Comparison of ENCODE assay signal across 13 cellular contexts in the genomic region with DNA sequence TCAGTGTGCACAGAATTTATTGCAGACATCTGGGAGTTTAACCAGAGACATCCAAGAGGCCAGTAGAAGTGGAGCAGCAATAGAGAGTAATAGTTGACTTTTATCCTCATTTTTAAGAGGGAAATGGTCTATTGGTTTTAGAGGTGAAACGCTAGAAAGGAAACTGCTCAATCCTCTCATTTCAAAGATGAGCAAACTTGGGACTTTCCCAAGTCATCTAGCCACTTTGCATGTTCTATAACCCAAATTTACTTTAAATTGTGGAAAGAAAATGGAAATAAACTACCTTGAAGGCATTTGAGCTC.
A peak's percentile ranks its signal among the peaks of the same experiment; 100 is the strongest.
DNase-seq lines count a peak whose midpoint lies in the region; ATAC-seq and TF ChIP-seq lines count a peak whose summit lies in the region.
"Had no signal": no experiment of that assay in that cellular context is flagged by ENCODE, and none has a peak within 500 bp of the region (broad histone marks: within the 10 kb centered on the region; RNA-seq: fewer than 3 reads in every experiment).

No MANE protein-coding gene starts in this region.

- H3K4me1 ChIP-seq in SK-N-SH (ENCODE audit: control insufficient read depth in 1 of 2, insufficient read depth in 2 of 2, low read depth in 1 of 2, low read length in 1 of 2): peaks cover 0 to 13% of the 10 kb centered on the region in 2 experiments; a peak in 2 of 4 replicates
- H3K4me1 ChIP-seq: psoas muscle had no signal

- no peak overlapping the region for H3K27ac ChIP-seq in SK-N-SH (ENCODE audit: low read depth in 2 of 2, low read length in 1 of 2)
- H3K27ac ChIP-seq: BLaER1 treated with 17β-estradiol and CSF1 and Interleukin-3, amounts not matched to agents 10 nM and 100 nM; psoas muscle had no signal

- H3K36me3 ChIP-seq in SK-N-SH (replicated peaks in 1 of 2; ENCODE audit: control insufficient read depth in 1 of 2, insufficient read depth in 2 of 2, low read length in 1 of 2): no peaks in the 10 kb centered on the region

- peak; percentile 47 for ATAC-seq in GM18870 (IDR thresholded peaks at IDR 0.05; ENCODE audit: unreplicated experiment)
- ATAC-seq in HG02610 (IDR thresholded peaks at IDR 0.05; ENCODE audit: unreplicated experiment): peak; percentile 52
- ATAC-seq in HG03558 (IDR thresholded peaks at IDR 0.05; ENCODE audit: extremely low read depth, unreplicated experiment): peak; percentile 18
- ATAC-seq: HCT116, left lobe of liver, psoas muscle had no signal

- H3K4me3 ChIP-seq in AG10803 (ENCODE audit: low read length) (no peak overlapping the region), SK-N-SH (ENCODE audit: low read depth in 2 of 2, low read length in 1 of 2) (no peak overlapping the region)
- H3K4me3 ChIP-seq: BLaER1 treated with 17β-estradiol and CSF1 and Interleukin-3, amounts not matched to agents 10 nM and 100 nM; psoas muscle had no signal

- WGBS in SK-N-SH (ENCODE audit: low lambda C conversion rate): 80% methylated on average over 1 of the region's 1 CpG

- DNase-seq in AG10803 (ENCODE audit: low read depth) (peak; percentile 42), iPS-NIHi7 (ENCODE audit: extremely low spot score) (no peak), SK-N-SH (no peak), NCI-H2107 (lab: John Stamatoyannopoulos, UW) (no peak), NCI-H345 treated with DMSO at 0.1 percent for 48 hours (lab: John Stamatoyannopoulos, UW; ENCODE audit: unreplicated experiment) (no peak)
- DNase-seq: psoas muscle, T-cell had no signal

- no peak overlapping the region for H3K9ac ChIP-seq in SK-N-SH
- H3K9ac ChIP-seq: BLaER1 treated with 17β-estradiol and CSF1 and Interleukin-3, amounts not matched to agents 10 nM and 100 nM had no signal

- no peak for TF ChIP-seq CTCF in AG10803 (conservative IDR thresholded peaks at IDR 0.05; ENCODE audit: low read length)
- TF ChIP-seq CTCF in SK-N-SH (IDR thresholded peaks at IDR 0.05): no peak

- no peaks in the 10 kb centered on the region for H4K20me1 ChIP-seq in SK-N-SH (ENCODE audit: insufficient read depth)
- H4K20me1 ChIP-seq: BLaER1 treated with 17β-estradiol and CSF1 and Interleukin-3, amounts not matched to agents 10 nM and 100 nM had no signal

- no peak overlapping the region for H3K4me2 ChIP-seq in SK-N-SH

- CTCF ChIA-PET in SK-N-SH (lab: Yijun Ruan, JAX): no interaction called here

- H3K79me2 ChIP-seq in SK-N-SH (ENCODE audit: insufficient read depth): no peaks in the 10 kb centered on the region

- POLR2A ChIA-PET in SK-N-SH (lab: Yijun Ruan, JAX): no interaction called here

- H2AFZ ChIP-seq in SK-N-SH (ENCODE audit: low read depth): no peak overlapping the region

- no peak for TF ChIP-seq RAD21 in SK-N-SH (IDR thresholded peaks at IDR 0.05; ENCODE audit: low read length)

- no peaks in the 10 kb centered on the region for H3F3A ChIP-seq in SK-N-SH (replicated peaks; ENCODE audit: insufficient read depth)

- no peak for TF ChIP-seq EP300 in SK-N-SH (IDR thresholded peaks at IDR 0.05; ENCODE audit: borderline replicate concordance in 1 of 2, low read depth in 1 of 2, low read length in 1 of 2)

- H3K9me3 ChIP-seq in SK-N-SH: no peaks in the 10 kb centered on the region
- H3K9me3 ChIP-seq: BLaER1 treated with 17β-estradiol and CSF1 and Interleukin-3, amounts not matched to agents 10 nM and 100 nM; psoas muscle had no signal

- no peaks in the 10 kb centered on the region for H3K9me2 ChIP-seq in SK-N-SH

- no peaks in the 10 kb centered on the region for H3K27me3 ChIP-seq in SK-N-SH (ENCODE audit: insufficient read depth)
- H3K27me3 ChIP-seq: BLaER1 treated with 17β-estradiol and CSF1 and Interleukin-3, amounts not matched to agents 10 nM and 100 nM had no signal

TF ChIP-seq in SK-N-SH, 30 proteins besides CTCF, POLR2A, EP300 and RAD21:
- TF ChIP-seq, protein P1, sequence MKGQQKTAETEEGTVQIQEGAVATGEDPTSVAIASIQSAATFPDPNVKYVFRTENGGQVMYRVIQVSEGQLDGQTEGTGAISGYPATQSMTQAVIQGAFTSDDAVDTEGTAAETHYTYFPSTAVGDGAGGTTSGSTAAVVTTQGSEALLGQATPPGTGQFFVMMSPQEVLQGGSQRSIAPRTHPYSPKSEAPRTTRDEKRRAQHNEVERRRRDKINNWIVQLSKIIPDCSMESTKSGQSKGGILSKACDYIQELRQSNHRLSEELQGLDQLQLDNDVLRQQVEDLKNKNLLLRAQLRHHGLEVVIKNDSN (IDR thresholded peaks at IDR 0.05; ENCODE audit: borderline replicate concordance, low read depth): no peak
- TF ChIP-seq NRF1 (IDR thresholded peaks at IDR 0.05; ENCODE audit: low read depth, low read length) (no peak), EZH2phosphoT487 (IDR thresholded peaks at IDR 0.05; ENCODE audit: borderline replicate concordance, low read depth) (no peak), POLR2AphosphoS5 (IDR thresholded peaks at IDR 0.05; ENCODE audit: low read depth, low read length) (no peak), RFX5 (IDR thresholded peaks at IDR 0.05; ENCODE audit: low read length) (no peak), ELF1 (IDR thresholded peaks at IDR 0.05) (no peak), MXI1 (IDR thresholded peaks at IDR 0.05; ENCODE audit: low read depth, low read length) (no peak), TEAD4 (IDR thresholded peaks at IDR 0.05; ENCODE audit: borderline replicate concordance, insufficient read depth) (no peak), GATA2 (CRISPR knock-in tag; IDR thresholded peaks at IDR 0.05) (no peak), CHD2 (IDR thresholded peaks at IDR 0.05; ENCODE audit: low read length, partially characterized antibody) (no peak), TCF12 (IDR thresholded peaks at IDR 0.05) (no peak), FOXM1 (IDR thresholded peaks at IDR 0.05; ENCODE audit: low read depth) (no peak), JUND (IDR thresholded peaks at IDR 0.05) (no peak)
- TF ChIP-seq, protein P2, sequence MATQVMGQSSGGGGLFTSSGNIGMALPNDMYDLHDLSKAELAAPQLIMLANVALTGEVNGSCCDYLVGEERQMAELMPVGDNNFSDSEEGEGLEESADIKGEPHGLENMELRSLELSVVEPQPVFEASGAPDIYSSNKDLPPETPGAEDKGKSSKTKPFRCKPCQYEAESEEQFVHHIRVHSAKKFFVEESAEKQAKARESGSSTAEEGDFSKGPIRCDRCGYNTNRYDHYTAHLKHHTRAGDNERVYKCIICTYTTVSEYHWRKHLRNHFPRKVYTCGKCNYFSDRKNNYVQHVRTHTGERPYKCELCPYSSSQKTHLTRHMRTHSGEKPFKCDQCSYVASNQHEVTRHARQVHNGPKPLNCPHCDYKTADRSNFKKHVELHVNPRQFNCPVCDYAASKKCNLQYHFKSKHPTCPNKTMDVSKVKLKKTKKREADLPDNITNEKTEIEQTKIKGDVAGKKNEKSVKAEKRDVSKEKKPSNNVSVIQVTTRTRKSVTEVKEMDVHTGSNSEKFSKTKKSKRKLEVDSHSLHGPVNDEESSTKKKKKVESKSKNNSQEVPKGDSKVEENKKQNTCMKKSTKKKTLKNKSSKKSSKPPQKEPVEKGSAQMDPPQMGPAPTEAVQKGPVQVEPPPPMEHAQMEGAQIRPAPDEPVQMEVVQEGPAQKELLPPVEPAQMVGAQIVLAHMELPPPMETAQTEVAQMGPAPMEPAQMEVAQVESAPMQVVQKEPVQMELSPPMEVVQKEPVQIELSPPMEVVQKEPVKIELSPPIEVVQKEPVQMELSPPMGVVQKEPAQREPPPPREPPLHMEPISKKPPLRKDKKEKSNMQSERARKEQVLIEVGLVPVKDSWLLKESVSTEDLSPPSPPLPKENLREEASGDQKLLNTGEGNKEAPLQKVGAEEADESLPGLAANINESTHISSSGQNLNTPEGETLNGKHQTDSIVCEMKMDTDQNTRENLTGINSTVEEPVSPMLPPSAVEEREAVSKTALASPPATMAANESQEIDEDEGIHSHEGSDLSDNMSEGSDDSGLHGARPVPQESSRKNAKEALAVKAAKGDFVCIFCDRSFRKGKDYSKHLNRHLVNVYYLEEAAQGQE (IDR thresholded peaks at IDR 0.05; ENCODE audit: low read depth, low read length): no peak
- TF ChIP-seq, protein P3, sequence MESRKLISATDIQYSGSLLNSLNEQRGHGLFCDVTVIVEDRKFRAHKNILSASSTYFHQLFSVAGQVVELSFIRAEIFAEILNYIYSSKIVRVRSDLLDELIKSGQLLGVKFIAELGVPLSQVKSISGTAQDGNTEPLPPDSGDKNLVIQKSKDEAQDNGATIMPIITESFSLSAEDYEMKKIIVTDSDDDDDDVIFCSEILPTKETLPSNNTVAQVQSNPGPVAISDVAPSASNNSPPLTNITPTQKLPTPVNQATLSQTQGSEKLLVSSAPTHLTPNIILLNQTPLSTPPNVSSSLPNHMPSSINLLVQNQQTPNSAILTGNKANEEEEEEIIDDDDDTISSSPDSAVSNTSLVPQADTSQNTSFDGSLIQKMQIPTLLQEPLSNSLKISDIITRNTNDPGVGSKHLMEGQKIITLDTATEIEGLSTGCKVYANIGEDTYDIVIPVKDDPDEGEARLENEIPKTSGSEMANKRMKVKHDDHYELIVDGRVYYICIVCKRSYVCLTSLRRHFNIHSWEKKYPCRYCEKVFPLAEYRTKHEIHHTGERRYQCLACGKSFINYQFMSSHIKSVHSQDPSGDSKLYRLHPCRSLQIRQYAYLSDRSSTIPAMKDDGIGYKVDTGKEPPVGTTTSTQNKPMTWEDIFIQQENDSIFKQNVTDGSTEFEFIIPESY (IDR thresholded peaks at IDR 0.05; ENCODE audit: borderline replicate concordance, low read depth): no peak
- TF ChIP-seq, protein P4, sequence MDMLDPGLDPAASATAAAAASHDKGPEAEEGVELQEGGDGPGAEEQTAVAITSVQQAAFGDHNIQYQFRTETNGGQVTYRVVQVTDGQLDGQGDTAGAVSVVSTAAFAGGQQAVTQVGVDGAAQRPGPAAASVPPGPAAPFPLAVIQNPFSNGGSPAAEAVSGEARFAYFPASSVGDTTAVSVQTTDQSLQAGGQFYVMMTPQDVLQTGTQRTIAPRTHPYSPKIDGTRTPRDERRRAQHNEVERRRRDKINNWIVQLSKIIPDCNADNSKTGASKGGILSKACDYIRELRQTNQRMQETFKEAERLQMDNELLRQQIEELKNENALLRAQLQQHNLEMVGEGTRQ (IDR thresholded peaks at IDR 0.05; ENCODE audit: borderline replicate concordance, low read depth, low read length): no peak
